12 cellular contexts compared by ENCODE assay signal in the genomic region with DNA sequence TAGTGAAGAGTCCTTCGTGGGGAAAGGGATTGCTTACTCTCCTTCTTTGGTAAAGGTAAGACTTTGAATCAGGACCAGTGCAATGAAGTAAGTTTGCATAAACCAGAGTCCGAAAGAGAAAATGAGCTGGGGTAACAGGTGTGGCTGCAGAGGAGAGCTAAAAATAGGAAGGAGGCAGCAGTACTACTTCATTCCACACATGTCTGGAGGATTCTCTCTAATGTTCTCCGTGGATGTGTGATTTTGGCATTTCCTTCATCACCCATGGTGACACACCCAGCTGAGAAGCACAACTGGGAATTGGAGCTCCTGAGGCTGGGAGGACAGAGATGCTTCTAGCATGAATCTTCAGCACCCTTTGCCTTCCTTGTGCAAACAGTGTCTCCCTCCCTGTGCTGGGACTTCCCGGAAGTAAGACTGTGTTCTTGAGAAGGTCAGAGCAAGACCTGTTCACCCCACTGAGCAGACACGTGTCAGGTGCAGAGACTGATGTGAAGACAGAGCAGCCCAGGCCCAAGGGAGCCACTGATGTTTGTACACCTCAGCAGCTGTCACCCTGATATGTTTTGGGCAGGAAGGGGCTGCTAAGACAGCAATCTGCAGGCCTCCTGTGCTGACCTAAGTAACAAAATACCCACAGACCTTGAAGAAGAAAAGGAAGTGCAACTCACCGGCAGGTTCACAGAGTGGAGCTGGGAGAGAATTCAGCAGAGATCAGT. TPM values are rescaled to one million over a fixed set of nuclear protein-coding genes. Genes with fewer than 3 reads are reported as not detected.
DNase-seq lines count a peak whose midpoint lies in the region; ATAC-seq and TF ChIP-seq lines count a peak whose summit lies in the region.
"Had no signal": no experiment of that assay in that cellular context is flagged by ENCODE, and none has a peak within 500 bp of the region (broad histone marks: within the 10 kb centered on the region; RNA-seq: fewer than 3 reads in every experiment).

No MANE protein-coding gene starts in this region.

- 36 to 49% methylated on average over 6 of the region's 6 CpGs for WGBS in body of pancreas, 2 donors

- intact Hi-C loops in body of pancreas (cut with DNase I), result no loop called here

- no peaks in the 10 kb centered on the region for H3K27me3 ChIP-seq in body of pancreas
- H3K27me3 ChIP-seq: heart right ventricle, neutrophil had no signal

- no peak for TF ChIP-seq POLR2A in body of pancreas (IDR thresholded peaks at IDR 0.05)

- H3K9me3 ChIP-seq in body of pancreas, result no peaks in the 10 kb centered on the region
- H3K9me3 ChIP-seq: neutrophil had no signal

- no peaks in the 10 kb centered on the region for H3K36me3 ChIP-seq in body of pancreas (replicated peaks in 1 of 2; ENCODE audit: insufficient read depth in 1 of 2, low read depth in 2 of 2)
- H3K36me3 ChIP-seq: heart right ventricle had no signal

- H3K4me3 ChIP-seq in body of pancreas, result no peak overlapping the region
- H3K4me3 ChIP-seq: heart right ventricle had no signal

- H3K4me1 ChIP-seq in body of pancreas, result no peaks in the 10 kb centered on the region
- H3K4me1 ChIP-seq: heart right ventricle had no signal

- TF ChIP-seq CTCF in body of pancreas (IDR thresholded peaks at IDR 0.05), result no peak

- DNase-seq in germinal center (ENCODE audit: low spot score) (peak; percentile 82), HCEC 1CT (no peak), body of pancreas (no peak), hypothalamus (lab: John Stamatoyannopoulos, UW) (no peak)
- DNase-seq in activated effector memory CD4-positive, alpha-beta T cell treated with Interleukin-2 at 50 U/mL for 16 hours, result no peak
- DNase-seq: heart right ventricle had no signal

- peak; percentile 89 for ATAC-seq in GM18520 (IDR thresholded peaks at IDR 0.05; ENCODE audit: unreplicated experiment)
- ATAC-seq in GM21515 (IDR thresholded peaks at IDR 0.05; ENCODE audit: unreplicated experiment), result peak; percentile 91
- ATAC-seq in HG03175 (IDR thresholded peaks at IDR 0.05; ENCODE audit: unreplicated experiment), result peak; percentile 95
- no peak for ATAC-seq in body of pancreas
- ATAC-seq: heart right ventricle had no signal

- H3K27ac ChIP-seq in body of pancreas, result no peak overlapping the region
- H3K27ac ChIP-seq: heart right ventricle, neutrophil, RWPE1 had no signal

RNA-seq across cellular contexts. Expression of a gene that starts 13.3 kb away (rescaled TPM):
- total RNA-seq in body of pancreas, result not detected
- total RNA-seq: Daoy had no signal

RNA-seq across cellular contexts. Expression of a gene that starts 29.7 kb away (rescaled TPM):
- total RNA-seq in body of pancreas, result not detected
- total RNA-seq: Daoy had no signal

RNA-seq across cellular contexts. Expression of a gene that starts 35.0 kb away (rescaled TPM):
- total RNA-seq in body of pancreas, result not detected
- total RNA-seq: Daoy had no signal
